ENCODE assay signal across 12 cellular contexts in the genomic region with DNA sequence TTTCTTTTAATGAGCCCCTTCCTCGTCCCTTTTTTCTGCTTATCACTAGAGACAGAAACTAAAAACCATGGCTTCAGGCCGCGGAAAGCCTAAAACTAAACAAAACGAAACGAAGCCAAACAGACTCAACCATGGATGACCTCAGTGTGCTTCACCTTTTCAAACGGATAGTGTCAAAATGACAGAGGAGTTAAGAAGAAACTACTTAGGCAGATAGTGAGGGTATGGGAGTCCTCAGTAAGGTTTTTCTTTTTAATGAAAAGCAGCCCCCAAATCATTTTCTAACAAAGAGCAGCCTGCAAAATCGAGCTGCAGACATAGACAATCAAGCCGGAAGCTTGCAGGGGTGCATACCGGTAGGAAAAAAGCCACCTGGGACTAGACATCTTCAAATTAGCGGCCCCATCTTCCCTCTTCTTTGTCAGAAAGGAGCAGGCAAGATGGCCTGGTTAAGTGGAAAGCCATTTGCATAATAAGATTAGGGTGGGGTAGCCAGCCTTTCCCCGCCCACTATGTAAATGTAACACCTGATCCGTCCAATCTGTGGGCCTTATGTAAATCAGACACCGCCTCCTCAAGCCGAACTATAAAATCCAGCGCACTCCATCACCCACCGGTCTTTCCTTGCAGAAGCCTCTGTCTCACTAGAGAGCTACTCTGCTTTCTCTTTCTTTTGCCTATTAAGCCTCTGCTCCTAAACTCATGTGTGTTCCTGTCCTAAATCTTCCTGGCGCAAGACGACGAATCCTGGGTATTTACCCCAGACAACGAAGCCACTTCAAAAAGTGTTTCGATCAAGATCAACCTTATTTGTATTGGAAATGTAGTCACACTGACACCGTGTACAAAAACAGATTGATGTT. TPM values are rescaled to one million over a fixed set of nuclear protein-coding genes. Genes with fewer than 3 reads are reported as not detected.
DNase-seq lines count a peak whose midpoint lies in the region; ATAC-seq and TF ChIP-seq lines count a peak whose summit lies in the region.
"Had no signal": no experiment of that assay in that cellular context is flagged by ENCODE, and none has a peak within 500 bp of the region (broad histone marks: within the 10 kb centered on the region; RNA-seq: fewer than 3 reads in every experiment).

No MANE protein-coding gene starts in this region.

- no peaks in the 10 kb centered on the region for H3K27me3 ChIP-seq in A673 (replicated peaks; ENCODE audit: insufficient read depth, low read depth, low read length, poor library complexity)
- H3K27me3 ChIP-seq in H7 (ENCODE audit: control insufficient read depth, insufficient read depth, low read length) = peaks cover 10% of the 10 kb centered on the region
- no peaks in the 10 kb centered on the region for H3K27me3 ChIP-seq in upper lobe of left lung
- no peaks in the 10 kb centered on the region for H3K27me3 ChIP-seq in naive thymus-derived CD4-positive, alpha-beta T cell (ENCODE audit: control insufficient read depth in 2 of 2, insufficient read depth in 2 of 2, low read length in 2 of 2)

- H3K9me3 ChIP-seq in A673 (ENCODE audit: low read depth, low read length, poor library complexity, severe bottlenecking) (no peaks in the 10 kb centered on the region), upper lobe of left lung (no peaks in the 10 kb centered on the region)
- no peaks in the 10 kb centered on the region for H3K9me3 ChIP-seq in naive thymus-derived CD4-positive, alpha-beta T cell (ENCODE audit: control insufficient read depth in 2 of 3, low read length in 3 of 3)

- intact Hi-C loops in A673 (cut with micrococcal nuclease; ENCODE audit: unreplicated experiment) (no loop called here), Calu3 (cut with micrococcal nuclease; ENCODE audit: unreplicated experiment) (loop anchor here (10.0 kb wide), 1 partner anchor 143 kb away; a partner anchor contains a TSS)
- intact Hi-C loops in naive thymus-derived CD4-positive, alpha-beta T cell (cut with micrococcal nuclease) = loop anchor here in 1 of 2 donors (10.0 kb wide), 2 partner anchors 587 to 1913 kb away; a partner anchor contains a TSS

- no peak for ATAC-seq in HG03469 (IDR thresholded peaks at IDR 0.05; ENCODE audit: unreplicated experiment)
- ATAC-seq in upper lobe of left lung (ENCODE audit: low FRiP score in 2 of 2) = no peak
- no peak for ATAC-seq in naive thymus-derived CD4-positive, alpha-beta T cell

- no peaks in the 10 kb centered on the region for H3K4me1 ChIP-seq in A673 (ENCODE audit: insufficient read depth, low read length, poor library complexity, severe bottlenecking)
- no peaks in the 10 kb centered on the region for H3K4me1 ChIP-seq in upper lobe of left lung
- H3K4me1 ChIP-seq in naive thymus-derived CD4-positive, alpha-beta T cell (ENCODE audit: control insufficient read depth in 2 of 2, insufficient read depth in 2 of 2, low read length in 2 of 2) = peaks cover 0 to 18% of the 10 kb centered on the region in 2 donors

- TF ChIP-seq EP300 in upper lobe of left lung (IDR thresholded peaks at IDR 0.05) = no peak

- no TSS peak for BruUV-seq in A673 (replicated peaks; lab: Mats Ljungman, UMichigan)
- BruUV-seq in Calu3 (replicated peaks; lab: Mats Ljungman, UMichigan) = no TSS peak

- TF ChIP-seq CTCF in A673 (conservative IDR thresholded peaks at IDR 0.05; ENCODE audit: low read depth, low read length) (no peak), fibroblast of villous mesenchyme (IDR thresholded peaks at IDR 0.05; ENCODE audit: insufficient read depth, low read depth, low read length) (no peak), Calu3 (IDR thresholded peaks at IDR 0.05; ENCODE audit: unreplicated experiment) (no peak), upper lobe of left lung (IDR thresholded peaks at IDR 0.05) (no peak)

- peak; percentile 90 for DNase-seq in A673 (ENCODE audit: low spot score)
- peak; percentile 69 for DNase-seq in H7
- peak; percentile 99 for DNase-seq in NCI-H69 (lab: John Stamatoyannopoulos, UW)
- peak; percentile 33 for DNase-seq in fibroblast of villous mesenchyme (ENCODE audit: low read depth)
- no peak for DNase-seq in Calu3
- DNase-seq in upper lobe of left lung = no peak
- DNase-seq in naive thymus-derived CD4-positive, alpha-beta T cell = no peak
- DNase-seq: activated CD8-positive, alpha-beta memory T cell treated with anti-CD3 and anti-CD28 coated beads for 24 hours; immature natural killer cell; Kasumi-1; SHP77 treated with DMSO at 0.1 percent for 48 hours had no signal

- peaks cover 48% of the 10 kb centered on the region for H3K27me3 Mint-ChIP-seq in Calu3 (ENCODE audit: unreplicated experiment)
- H3K27me3 Mint-ChIP-seq in naive thymus-derived CD4-positive, alpha-beta T cell = peaks cover 0 to 14% (median 0%) of the 10 kb centered on the region in 5 donors

- H3K27ac ChIP-seq in A673 (ENCODE audit: low read depth, low read length, poor library complexity, severe bottlenecking) (no peak overlapping the region), upper lobe of left lung (no peak overlapping the region)
- no peak overlapping the region for H3K27ac ChIP-seq in naive thymus-derived CD4-positive, alpha-beta T cell (ENCODE audit: low read depth, low read length)

- CTCF ChIA-PET in A673 (lab: Charles Lee) = interaction anchor here (0.6 kb wide), 1 partner anchor 189 kb away, joined by 7 read pairs; no protein-coding TSS in a partner anchor
- CTCF ChIA-PET in Calu3 (lab: Charles Lee) = no interaction called here
- CTCF ChIA-PET in naive thymus-derived CD4-positive, alpha-beta T cell (lab: Charles Lee) = no interaction called here

- H3K9me3 Mint-ChIP-seq in Calu3 (ENCODE audit: low read depth, unreplicated experiment) = no peaks in the 10 kb centered on the region
- H3K9me3 Mint-ChIP-seq in naive thymus-derived CD4-positive, alpha-beta T cell = peaks cover 0 to under 1% (median 0%) of the 10 kb centered on the region in 11 donors
- H3K9me3 Mint-ChIP-seq: immature natural killer cell had no signal

- no peak for TF ChIP-seq POLR2A in upper lobe of left lung (IDR thresholded peaks at IDR 0.05)

- 87 to 89% methylated on average over 22 of the region's 22 CpGs for WGBS in upper lobe of left lung, 2 donors

- H3K4me1 Mint-ChIP-seq in Calu3 (ENCODE audit: low read depth, unreplicated experiment) = peaks cover 9% of the 10 kb centered on the region
- peaks cover 16 to 36% (median 25%) of the 10 kb centered on the region in 7 donors for H3K4me1 Mint-ChIP-seq in naive thymus-derived CD4-positive, alpha-beta T cell

- no peak overlapping the region for H3K4me3 Mint-ChIP-seq in Calu3 (ENCODE audit: low read depth, unreplicated experiment)
- no peak overlapping the region for H3K4me3 Mint-ChIP-seq in naive thymus-derived CD4-positive, alpha-beta T cell
- H3K4me3 Mint-ChIP-seq: immature natural killer cell had no signal

- no peaks in the 10 kb centered on the region for H3K36me3 Mint-ChIP-seq in Calu3 (ENCODE audit: insufficient read depth, unreplicated experiment)
- H3K36me3 Mint-ChIP-seq in naive thymus-derived CD4-positive, alpha-beta T cell = no peaks in the 10 kb centered on the region
- H3K36me3 Mint-ChIP-seq: immature natural killer cell had no signal

- H3K4me3 ChIP-seq in A673 (ENCODE audit: low read depth, low read length, poor library complexity, severe bottlenecking) (peak overlapping the region; percentile 17), H7 (ENCODE audit: insufficient read depth, low read depth, low read length) (no peak overlapping the region), fibroblast of villous mesenchyme (ENCODE audit: low read depth, low read length) (no peak overlapping the region), upper lobe of left lung (no peak overlapping the region)
- H3K4me3 ChIP-seq in naive thymus-derived CD4-positive, alpha-beta T cell (ENCODE audit: low read length) = no peak overlapping the region

- POLR2A ChIA-PET in A673 (lab: Charles Lee; ENCODE audit: low non-redundant PET) = interaction anchor here (0.5 kb wide), 1 partner anchor 52 kb away, joined by 3 read pairs; no protein-coding TSS in a partner anchor
- POLR2A ChIA-PET in naive thymus-derived CD4-positive, alpha-beta T cell (lab: Charles Lee) = interaction anchor here (0.6 kb wide), 1 partner anchor 316 kb away, joined by 3 read pairs; no protein-coding TSS in a partner anchor

- no peaks in the 10 kb centered on the region for H3K36me3 ChIP-seq in A673 (ENCODE audit: insufficient read depth, low read length, poor library complexity, severe bottlenecking)
- no peaks in the 10 kb centered on the region for H3K36me3 ChIP-seq in H7 (replicated peaks; ENCODE audit: control insufficient read depth, insufficient read depth, low read length)
- H3K36me3 ChIP-seq in upper lobe of left lung = no peaks in the 10 kb centered on the region
- H3K36me3 ChIP-seq in naive thymus-derived CD4-positive, alpha-beta T cell (ENCODE audit: control insufficient read depth in 2 of 3, insufficient read depth in 3 of 3, low read length in 3 of 3) = no peaks in the 10 kb centered on the region

- no peak overlapping the region for H3K27ac Mint-ChIP-seq in Calu3 (ENCODE audit: unreplicated experiment)
- peak overlapping the region in 1 of 9 donors; percentile 19 for H3K27ac Mint-ChIP-seq in naive thymus-derived CD4-positive, alpha-beta T cell
- H3K27ac Mint-ChIP-seq: immature natural killer cell had no signal

RNA-seq across cellular contexts. Expression of a gene that starts 6.2 kb away (rescaled TPM):
- total RNA-seq in A673 (2021) = 3.4 and 4.1 TPM in 2 replicates
- total RNA-seq in H7 (2014; rRNA removed; shearing (Covaris generic)) = 2.8 and 3.6 TPM in 2 replicates
- 1.9 and 5.2 TPM in 2 replicates for total RNA-seq in fibroblast of villous mesenchyme
- 4.4 and 6.4 TPM in 2 replicates for total RNA-seq in Calu3 (2022)
- total RNA-seq in upper lobe of left lung = 10 to 100 TPM in 2 of 6 donors, 1 to 10 TPM in 4; 4.1 to 14.5 (median 6.8) TPM
- total RNA-seq in naive thymus-derived CD4-positive, alpha-beta T cell = 10 to 100 TPM in 4 of 5 experiments, 1 to 10 TPM in 1; 5.0 to 26.8 (median 16.0) TPM
- 1 to 10 TPM; 1.9 to 3.3 TPM for polyA plus RNA-seq in naive thymus-derived CD4-positive, alpha-beta T cell

Comparison
In these comparisons a context has a peak if more than half of its experiments do, and no peak if none do; other contexts are left out.
1. DNase-seq: peak in A673 (single experiment), H7 (single experiment), NCI-H69 (single experiment) and fibroblast of villous mesenchyme (single experiment); none in Calu3 (single experiment), upper lobe of left lung (0 of 2) and naive thymus-derived CD4-positive, alpha-beta T cell (0 of 9).